ENCODE assay signal across 18 cellular contexts in genomic region chr1:55635856-55636255, GRCh38.
A peak's percentile ranks its signal among the peaks of the same experiment; 100 is the strongest.
DNase-seq lines count a peak whose midpoint lies in the region; ATAC-seq and TF ChIP-seq lines count a peak whose summit lies in the region.
"Had no signal": no experiment of that assay in that cellular context is flagged by ENCODE, and none has a peak within 500 bp of the region (broad histone marks: within the 10 kb centered on the region; RNA-seq: fewer than 3 reads in every experiment).

No MANE protein-coding gene starts in this region.

- no CpG with 5 or more reads among the region's 2 CpGs for WGBS in IMR-90 (ENCODE audit: extremely low coverage in 2 of 2, insufficient read length in 1 of 2), 2 experiments
- WGBS in esophagus squamous epithelium, 2 donors: 35 to 39% methylated on average over 2 of the region's 2 CpGs
- WGBS in tibial nerve, 2 donors: 34 to 38% methylated on average over 2 of the region's 2 CpGs
- 45 to 48% methylated on average over 2 of the region's 2 CpGs for WGBS in upper lobe of left lung, 2 donors

- dilution Hi-C loops in IMR-90 (cut with HindIII; ENCODE audit: low sequenced_read_pairs, unreplicated experiment): no loop called here

- H3K14ac ChIP-seq in IMR-90 (replicated peaks; ENCODE audit: low read depth, low read length): no peak overlapping the region

- peak overlapping the region; percentile 7; the same call in 1 of the 2 replicates for H3K27ac ChIP-seq in IMR-90 (ENCODE audit: insufficient read depth, low read length)
- peak overlapping the region in 3 of 4 donors; percentile 23 to 35 (median 31) for H3K27ac ChIP-seq in esophagus squamous epithelium
- H3K27ac ChIP-seq in right atrium auricular region: peak overlapping the region; percentile 12 to 39
- peak overlapping the region in 3 of 4 donors; percentile 25 to 68 (median 66) for H3K27ac ChIP-seq in tibial nerve
- no peak overlapping the region for H3K27ac ChIP-seq in upper lobe of left lung
- H3K27ac ChIP-seq: BLaER1, neural progenitor cell had no signal

- TF ChIP-seq EP300 in tibial nerve (IDR thresholded peaks at IDR 0.05) (peak in 1 of 2 donors; percentile 62), upper lobe of left lung (IDR thresholded peaks at IDR 0.05) (no peak)

- no TSS peak for BruUV-seq in IMR-90 (replicated peaks; lab: Mats Ljungman, UMichigan)

- H3K4me2 ChIP-seq in IMR-90 (ENCODE audit: low read depth, low read length): no peak overlapping the region
- H3K4me2 ChIP-seq: BLaER1, neural progenitor cell had no signal

- POLR2A ChIA-PET in IMR-90 (lab: Charles Lee; ENCODE audit: unreplicated experiment): no interaction called here

- H3K18ac ChIP-seq in IMR-90 (ENCODE audit: low read depth, low read length): peak overlapping the region; percentile 85

- H3K79me1 ChIP-seq in IMR-90 (ENCODE audit: low read depth in 1 of 2, low read length in 2 of 2): no peaks in the 10 kb centered on the region

- no peak overlapping the region for H2BK20ac ChIP-seq in IMR-90 (ENCODE audit: low read depth, low read length)

- peak overlapping the region; percentile 4 for H2BK5ac ChIP-seq in IMR-90 (ENCODE audit: low read depth, low read length, poor library complexity, severe bottlenecking)

- no peak overlapping the region for H3K56ac ChIP-seq in IMR-90 (ENCODE audit: extremely low read depth, insufficient read depth, low read length)

- H2BK15ac ChIP-seq in IMR-90 (ENCODE audit: low read depth, low read length): peak overlapping the region; percentile 50; the same call in 1 of the 3 replicates

- H3K23ac ChIP-seq in IMR-90 (ENCODE audit: low read depth, low read length): no peak overlapping the region

- 0 out of 2 replicates have a peak, but pooled peaks cover 3% of the 10 kb centered on the region for H3K9me1 ChIP-seq in IMR-90 (ENCODE audit: insufficient read depth, low read length)

- TF ChIP-seq POLR2A in IMR-90 (IDR thresholded peaks at IDR 0.05; ENCODE audit: low read depth, low read length) (no peak), esophagus squamous epithelium (IDR thresholded peaks at IDR 0.05) (no peak), tibial nerve (IDR thresholded peaks at IDR 0.05) (no peak), upper lobe of left lung (IDR thresholded peaks at IDR 0.05) (no peak)

- H2BK120ac ChIP-seq in IMR-90 (ENCODE audit: low read depth, low read length): peak overlapping the region; percentile 25; the same call in 1 of the 2 replicates

- in situ Hi-C loops in IMR-90 (cut with MboI; ENCODE audit: low sequenced_read_pairs): no loop called here

- no peak for TF ChIP-seq RAD21 in IMR-90 (IDR thresholded peaks at IDR 0.05; ENCODE audit: low read length)

- no peak overlapping the region for H2AFZ ChIP-seq in IMR-90 (replicated peaks; ENCODE audit: low read length, poor library complexity)
- H2AFZ ChIP-seq: neural progenitor cell had no signal

- H3K36me3 ChIP-seq in IMR-90 (ENCODE audit: control insufficient read depth, insufficient read depth, low read length) (no peaks in the 10 kb centered on the region), esophagus squamous epithelium (no peaks in the 10 kb centered on the region), right atrium auricular region (no peaks in the 10 kb centered on the region), tibial nerve (no peaks in the 10 kb centered on the region), upper lobe of left lung (no peaks in the 10 kb centered on the region)
- H3K36me3 ChIP-seq: BLaER1, neural progenitor cell had no signal

- H3K4me1 ChIP-seq in IMR-90 (ENCODE audit: control insufficient read depth, insufficient read depth, low read length) (peaks cover 15% of the 10 kb centered on the region), esophagus squamous epithelium (peaks cover 12 to 47% (median 14%) of the 10 kb centered on the region in 3 donors), right atrium auricular region (peaks cover 0 to 5% of the 10 kb centered on the region in 2 donors), tibial nerve (peaks cover 0 to 37% (median 4%) of the 10 kb centered on the region in 4 donors), upper lobe of left lung (no peaks in the 10 kb centered on the region)

- H4K91ac ChIP-seq in IMR-90 (ENCODE audit: insufficient read depth, low read depth, low read length): no peak overlapping the region; the same call in 1 of the 2 replicates

- no peak for ATAC-seq in IMR-90 (ENCODE audit: low read depth)
- no peak for ATAC-seq in upper lobe of left lung (ENCODE audit: low FRiP score in 2 of 2)
- ATAC-seq: left lobe of liver; stimulated activated memory B cell treated with anti-CD40 and anti-IgM and Interleukin-4, amounts not matched to agents 10 μg/mL and 1 μg/mL and 100 μg/mL, for 72 hours; T-cell had no signal

- 0 out of 2 replicates have a peak overlapping the region, but pooled peaks have one; percentile 29 for H4K5ac ChIP-seq in IMR-90 (ENCODE audit: low read depth, low read length)

- no peak overlapping the region for H2AK9ac ChIP-seq in IMR-90 (replicated peaks; ENCODE audit: low read depth, low read length, poor library complexity)

- no peaks in the 10 kb centered on the region for H4K20me1 ChIP-seq in IMR-90 (ENCODE audit: insufficient read depth, low read length)
- H4K20me1 ChIP-seq: BLaER1 had no signal

- DNase-seq in IMR-90: peak; percentile 43
- DNase-seq in esophagus squamous epithelium (lab: John Stamatoyannopoulos, UW): no peak
- DNase-seq in right atrium auricular region (ENCODE audit: low spot score): no peak
- DNase-seq in tibial nerve (ENCODE audit: low spot score in 2 of 2): no peak
- DNase-seq in cortex of kidney (lab: John Stamatoyannopoulos, UW): no peak
- DNase-seq in upper lobe of left lung: no peak
- DNase-seq in NCI-H2107 (lab: John Stamatoyannopoulos, UW): no peak
- DNase-seq: activated CD4-positive, alpha-beta T cell treated with anti-CD3 and anti-CD28 coated beads, Interleukin-2, amount 10 ng/mL, durations not matched to agents 24 days and 14 days; activated CD8-positive, alpha-beta memory T cell treated with anti-CD3 and anti-CD28 coated beads, Interleukin-2, amount 50 U/mL, for 4 hours; activated effector memory CD4-positive, alpha-beta T cell treated with Interleukin-2 at 50 U/mL for 16 hours; NCI-H1417; NCI-H526 treated with DMSO at 0.1 percent for 48 hours; SIG-M5; T-cell had no signal

- H3K9me3 ChIP-seq in IMR-90 (ENCODE audit: control insufficient read depth, insufficient read depth, low read length) (no peaks in the 10 kb centered on the region), esophagus squamous epithelium (peaks cover 0 to 3% (median 0%) of the 10 kb centered on the region in 3 donors), right atrium auricular region (no peaks in the 10 kb centered on the region), tibial nerve (no peaks in the 10 kb centered on the region), upper lobe of left lung (no peaks in the 10 kb centered on the region)
- H3K9me3 ChIP-seq: BLaER1 had no signal

- intact Hi-C loops in IMR-90 (cut with micrococcal nuclease): loop anchor here (10.0 kb wide), 1 partner anchor 121 kb away; no protein-coding TSS in a partner anchor
- intact Hi-C loops in esophagus squamous epithelium (cut with DNase I): no loop called here

- H3K9ac ChIP-seq in IMR-90 (ENCODE audit: low read depth, low read length): no peak overlapping the region
- H3K9ac ChIP-seq: BLaER1, neural progenitor cell had no signal

- H4K8ac ChIP-seq in IMR-90 (ENCODE audit: low read depth in 2 of 2, low read length in 2 of 2): 0 out of 4 replicates have a peak overlapping the region, but pooled peaks of 1 of the 2 experiments have one; percentile 12

- CTCF ChIA-PET in IMR-90 (lab: Yijun Ruan, JAX): no interaction called here

- no peaks in the 10 kb centered on the region for H3K27me3 ChIP-seq in IMR-90 (ENCODE audit: control insufficient read depth, insufficient read depth, low read length)
- no peaks in the 10 kb centered on the region for H3K27me3 ChIP-seq in esophagus squamous epithelium
- no peaks in the 10 kb centered on the region for H3K27me3 ChIP-seq in right atrium auricular region
- H3K27me3 ChIP-seq in tibial nerve: no peaks in the 10 kb centered on the region
- no peaks in the 10 kb centered on the region for H3K27me3 ChIP-seq in upper lobe of left lung
- H3K27me3 ChIP-seq: BLaER1, neural progenitor cell had no signal

- no peak overlapping the region; the same call in 1 of the 2 replicates for H2AK5ac ChIP-seq in IMR-90 (ENCODE audit: low read depth, low read length)

- H3K4ac ChIP-seq in IMR-90 (ENCODE audit: low read depth, low read length): 0 out of 2 replicates have a peak overlapping the region, but pooled peaks have one; percentile 33

- TF ChIP-seq CTCF in IMR-90 (conservative IDR thresholded peaks at IDR 0.05; ENCODE audit: low read depth, low read length): no peak
- no peak for TF ChIP-seq CTCF in esophagus squamous epithelium (IDR thresholded peaks at IDR 0.05)
- no peak for TF ChIP-seq CTCF in right atrium auricular region (IDR thresholded peaks at IDR 0.05)
- no peak for TF ChIP-seq CTCF in tibial nerve (IDR thresholded peaks at IDR 0.05)
- no peak for TF ChIP-seq CTCF in upper lobe of left lung (IDR thresholded peaks at IDR 0.05)

- H3K4me3 ChIP-seq in IMR-90 (ENCODE audit: insufficient read depth, low read depth, low read length) (no peak overlapping the region), esophagus squamous epithelium (no peak overlapping the region), right atrium auricular region (no peak overlapping the region), tibial nerve (no peak overlapping the region), upper lobe of left lung (no peak overlapping the region)
- H3K4me3 ChIP-seq: BLaER1, neural progenitor cell had no signal

TF ChIP-seq in IMR-90, 13 proteins besides CTCF, POLR2A, EP300 and RAD21:
- TF ChIP-seq BHLHE40 (IDR thresholded peaks at IDR 0.05; ENCODE audit: low read depth, low read length): no peak

Comparison
In these comparisons a context has a peak if more than half of its experiments do, and no peak if none do; other contexts are left out.
1. H3K27ac ChIP-seq: peak in IMR-90 (single experiment), esophagus squamous epithelium (3 of 4), right atrium auricular region (2 of 2) and tibial nerve (3 of 4); none in upper lobe of left lung (0 of 4).